ENCODE assay signal across 25 cellular contexts in genomic region chr9:113173341-113173740, GRCh38.
"Had no signal": no experiment of that assay in that cellular context is flagged by ENCODE, and none has a peak within 500 bp of the region (broad histone marks: within the 10 kb centered on the region; RNA-seq: fewer than 3 reads in every experiment).

No MANE protein-coding gene starts in this region.

- ATAC-seq: effector memory CD8-positive, alpha-beta T cell; esophagus mucosa; gastrocnemius medialis; left cardiac atrium; left lung; left ventricle myocardium superior; lower lobe of right lung; mucosa of descending colon had no signal

- H3K27me3 ChIP-seq: colonic mucosa, esophagus squamous epithelium, gastrocnemius medialis, heart right ventricle, left lung had no signal

- H3K4me3 ChIP-seq: colonic mucosa, esophagus squamous epithelium, gastrocnemius medialis, heart right ventricle, left lung, lower lobe of right lung, mucosa of descending colon had no signal

- H3K27ac ChIP-seq: colonic mucosa, epithelial cell of prostate, esophagus squamous epithelium, gastrocnemius medialis, heart right ventricle, left lung, lower lobe of right lung had no signal

- H3K27ac Mint-ChIP-seq: dendritic cell treated with granulocyte-macrophage colony-stimulating factor and Interleukin-4, amounts not matched to agents 40 ng/mL and 50 ng/mL, for 4 days; effector memory CD8-positive, alpha-beta T cell; endodermal cell; mesothelial cell of epicardium; naive B cell had no signal

- DNase-seq: colonic mucosa; cortex of kidney; effector CD8-positive, alpha-beta T cell; effector memory CD8-positive, alpha-beta T cell; endodermal cell; erythroblast; esophagus squamous epithelium; foreskin fibroblast; foreskin melanocyte; gastrocnemius medialis; glutamatergic neuron; head of caudate nucleus; heart right ventricle; hippocampal formation; left cardiac atrium; left lung; left ventricle myocardium superior; lower lobe of right lung; mesenchymal stem cell; mucosa of descending colon; naive B cell had no signal

- H3K9me3 ChIP-seq: colonic mucosa, esophagus squamous epithelium, gastrocnemius medialis, heart right ventricle, left lung, lower lobe of right lung, mucosa of descending colon had no signal

- H3K27me3 Mint-ChIP-seq: dendritic cell treated with granulocyte-macrophage colony-stimulating factor and Interleukin-4, amounts not matched to agents 40 ng/mL and 50 ng/mL, for 4 days; effector memory CD8-positive, alpha-beta T cell; naive B cell had no signal

- H3K4me1 Mint-ChIP-seq: endodermal cell, mesothelial cell of epicardium had no signal

- H3K4me1 ChIP-seq: colonic mucosa, esophagus squamous epithelium, gastrocnemius medialis, lower lobe of right lung had no signal

- H3K9me3 Mint-ChIP-seq: dendritic cell treated with granulocyte-macrophage colony-stimulating factor and Interleukin-4, amounts not matched to agents 40 ng/mL and 50 ng/mL, for 4 days had no signal

- H3K4me3 Mint-ChIP-seq: dendritic cell treated with granulocyte-macrophage colony-stimulating factor and Interleukin-4, amounts not matched to agents 40 ng/mL and 50 ng/mL, for 4 days; effector memory CD8-positive, alpha-beta T cell; endodermal cell; mesothelial cell of epicardium; naive B cell had no signal
